Comparison of ENCODE assay signal across 1 cellular context in the genomic region with DNA sequence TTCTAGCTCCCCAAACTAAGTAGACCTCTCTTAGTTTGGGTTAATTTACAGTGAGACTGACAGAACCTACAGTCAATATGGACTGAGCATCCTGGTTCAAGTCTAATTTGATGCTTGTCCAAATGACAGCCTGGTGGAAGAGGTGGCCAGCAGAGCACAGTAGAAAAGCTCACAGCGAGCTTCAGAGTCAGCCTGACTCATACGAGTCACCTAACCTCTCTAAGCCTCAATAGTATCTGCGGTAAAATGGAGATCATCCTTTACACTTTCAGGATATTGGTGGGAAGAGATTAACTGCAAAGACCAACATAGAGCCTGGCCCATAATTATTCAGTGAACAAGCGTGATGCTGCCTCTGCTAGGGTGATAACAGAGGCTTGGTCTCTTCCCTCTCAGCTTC.
TF ChIP-seq lines count a peak whose summit lies in the region.

No MANE protein-coding gene starts in this region.

TF ChIP-seq in SK-N-SH treated with all-trans-retinoic acid at 6 μM for 48 hours, 23 proteins besides CTCF, POLR2A, EP300 and RAD21 (continued from another document):
- TF ChIP-seq, protein P1, sequence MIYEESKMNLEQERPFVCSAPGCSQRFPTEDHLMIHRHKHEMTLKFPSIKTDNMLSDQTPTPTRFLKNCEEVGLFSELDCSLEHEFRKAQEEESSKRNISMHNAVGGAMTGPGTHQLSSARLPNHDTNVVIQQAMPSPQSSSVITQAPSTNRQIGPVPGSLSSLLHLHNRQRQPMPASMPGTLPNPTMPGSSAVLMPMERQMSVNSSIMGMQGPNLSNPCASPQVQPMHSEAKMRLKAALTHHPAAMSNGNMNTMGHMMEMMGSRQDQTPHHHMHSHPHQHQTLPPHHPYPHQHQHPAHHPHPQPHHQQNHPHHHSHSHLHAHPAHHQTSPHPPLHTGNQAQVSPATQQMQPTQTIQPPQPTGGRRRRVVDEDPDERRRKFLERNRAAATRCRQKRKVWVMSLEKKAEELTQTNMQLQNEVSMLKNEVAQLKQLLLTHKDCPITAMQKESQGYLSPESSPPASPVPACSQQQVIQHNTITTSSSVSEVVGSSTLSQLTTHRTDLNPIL (CRISPR knock-in tag; IDR thresholded peaks at IDR 0.05; ENCODE audit: low read depth), result no peak
- TF ChIP-seq ESRRG (CRISPR knock-in tag; IDR thresholded peaks at IDR 0.05), result no peak
